30 cellular contexts compared by ENCODE assay signal in genomic region chr12:30420561-30420960, GRCh38.
DNase-seq lines count a peak whose midpoint lies in the region; TF ChIP-seq lines count a peak whose summit lies in the region.
"Had no signal": no experiment of that assay in that cellular context is flagged by ENCODE, and none has a peak within 500 bp of the region (broad histone marks: within the 10 kb centered on the region; RNA-seq: fewer than 3 reads in every experiment).

No MANE protein-coding gene starts in this region.

- H3K36me3 ChIP-seq in mammary epithelial cell (ENCODE audit: insufficient read depth, low read length): no peaks in the 10 kb centered on the region
- H3K36me3 ChIP-seq: BLaER1 treated with 17β-estradiol and CSF1 and Interleukin-3, amounts not matched to agents 10 nM and 100 nM; colonic mucosa; gastrocnemius medialis; right lobe of liver had no signal

- peak; percentile 8 for DNase-seq in AG10803 (ENCODE audit: low read depth)
- DNase-seq in LHCN-M2 (ENCODE audit: low read depth): peak; percentile 63
- peak; percentile 38 for DNase-seq in mammary epithelial cell
- DNase-seq in fibroblast of villous mesenchyme (ENCODE audit: low read depth): peak; percentile 22
- DNase-seq in activated CD4-positive, alpha-beta T cell treated with anti-CD3 and anti-CD28 coated beads, Interleukin-2, amount 10 ng/mL, durations not matched to agents 7 days and 5 days: no peak
- DNase-seq in T1000 (lab: John Stamatoyannopoulos, UW): no peak
- no peak for DNase-seq in NCI-H128 (lab: John Stamatoyannopoulos, UW; ENCODE audit: unreplicated experiment)
- DNase-seq in ACHN: no peak
- DNase-seq: activated CD8-positive, alpha-beta T cell treated with anti-CD3 and anti-CD28 coated beads for 36 hours; body of pancreas; colonic mucosa; effector CD8-positive, alpha-beta T cell; gastrocnemius medialis; NCI-H1105; NCI-H2029; NCI-H2227 treated with DMSO at 0.1 percent for 48 hours; NCI-H774; right lobe of liver; stimulated activated CD4-positive, alpha-beta T cell treated with anti-CD3 and anti-CD28 coated beads, Interleukin-4, amount 100 ng/mL, for 4 hours; substantia nigra had no signal

- peaks cover 5% of the 10 kb centered on the region for H3K9me3 ChIP-seq in mammary epithelial cell (replicated peaks; ENCODE audit: insufficient read depth, low read length)
- H3K9me3 ChIP-seq: body of pancreas, colonic mucosa, gastrocnemius medialis, right lobe of liver had no signal

- no peaks in the 10 kb centered on the region for H3K27me3 ChIP-seq in mammary epithelial cell (ENCODE audit: insufficient read depth, low read length)
- H3K27me3 ChIP-seq: BLaER1 treated with 17β-estradiol and CSF1 and Interleukin-3, amounts not matched to agents 10 nM and 100 nM; body of pancreas; colonic mucosa; gastrocnemius medialis; right lobe of liver had no signal

- TF ChIP-seq CTCF in AG10803 (conservative IDR thresholded peaks at IDR 0.05; ENCODE audit: low read length) (no peak), mammary epithelial cell (conservative IDR thresholded peaks at IDR 0.05 in 1 of 2, IDR thresholded peaks at IDR 0.05 in 1 of 2; ENCODE audit: extremely low read depth in 1 of 2, insufficient read depth in 1 of 2, low read depth in 1 of 2, low read length in 2 of 2) (no peak), fibroblast of villous mesenchyme (IDR thresholded peaks at IDR 0.05; ENCODE audit: insufficient read depth, low read depth, low read length) (no peak)

- H3K4me3 ChIP-seq in AG10803 (ENCODE audit: low read length) (no peak overlapping the region), mammary epithelial cell (replicated peaks in 1 of 3; ENCODE audit: insufficient read depth in 1 of 3, low read depth in 2 of 3, low read length in 3 of 3) (no peak overlapping the region), fibroblast of villous mesenchyme (ENCODE audit: low read depth, low read length) (no peak overlapping the region)
- H3K4me3 ChIP-seq: BLaER1 treated with 17β-estradiol and CSF1 and Interleukin-3, amounts not matched to agents 10 nM and 100 nM; body of pancreas; colonic mucosa; gastrocnemius medialis; right lobe of liver; SK-N-MC had no signal

- H4K20me1 ChIP-seq in mammary epithelial cell (ENCODE audit: insufficient read depth, low read length): no peaks in the 10 kb centered on the region
- H4K20me1 ChIP-seq: BLaER1 treated with 17β-estradiol and CSF1 and Interleukin-3, amounts not matched to agents 10 nM and 100 nM had no signal

- BruUV-seq in mammary epithelial cell (replicated peaks; lab: Mats Ljungman, UMichigan): no TSS peak

- H3K27me3 Mint-ChIP-seq in activated CD4-positive, alpha-beta T cell treated with anti-CD3 and anti-CD28 coated beads, Interleukin-2, amount 10 ng/mL, durations not matched to agents 7 days and 5 days: no peaks in the 10 kb centered on the region
- H3K27me3 Mint-ChIP-seq: activated CD8-positive, alpha-beta T cell treated with anti-CD3 and anti-CD28 coated beads for 36 hours; activated naive CD8-positive, alpha-beta T cell; activated T-helper 17 cell treated with anti-CD3 and anti-CD28 coated beads, Interleukin-2, amount 50 U/mL, for 72 hours; progenitor cell of endocrine pancreas; stimulated activated memory B cell treated with anti-CD40 and anti-IgM and Interleukin-4, amounts not matched to agents 10 μg/mL and 1 μg/mL and 100 μg/mL, for 72 hours; type B pancreatic cell had no signal

- H3K4me1 Mint-ChIP-seq in activated CD4-positive, alpha-beta T cell treated with anti-CD3 and anti-CD28 coated beads, Interleukin-2, amount 10 ng/mL, durations not matched to agents 7 days and 5 days: no peaks in the 10 kb centered on the region
- H3K4me1 Mint-ChIP-seq: activated T-helper 17 cell treated with anti-CD3 and anti-CD28 coated beads, Interleukin-2, amount 50 U/mL, for 72 hours; stimulated activated memory B cell treated with anti-CD40 and anti-IgM and Interleukin-4, amounts not matched to agents 10 μg/mL and 1 μg/mL and 100 μg/mL, for 72 hours had no signal

- no peaks in the 10 kb centered on the region for H3K79me2 ChIP-seq in mammary epithelial cell (ENCODE audit: insufficient read depth, low read length)

- no peaks in the 10 kb centered on the region for H3K36me3 Mint-ChIP-seq in activated CD4-positive, alpha-beta T cell treated with anti-CD3 and anti-CD28 coated beads, Interleukin-2, amount 10 ng/mL, durations not matched to agents 7 days and 5 days (ENCODE audit: low read depth)
- H3K36me3 Mint-ChIP-seq: activated naive CD8-positive, alpha-beta T cell; stimulated activated memory B cell treated with anti-CD40 and anti-IgM and Interleukin-4, amounts not matched to agents 10 μg/mL and 1 μg/mL and 100 μg/mL, for 72 hours had no signal

- 61% methylated on average over 3 of the region's 3 CpGs for WGBS in mammary epithelial cell (ENCODE audit: low coverage, missing lambda C conversion rate)

- dilution Hi-C loops in mammary epithelial cell (cut with HindIII; ENCODE audit: low sequenced_read_pairs): no loop called here

- H3K27ac Mint-ChIP-seq in activated CD4-positive, alpha-beta T cell treated with anti-CD3 and anti-CD28 coated beads, Interleukin-2, amount 10 ng/mL, durations not matched to agents 7 days and 5 days: no peak overlapping the region
- H3K27ac Mint-ChIP-seq: activated CD8-positive, alpha-beta T cell treated with anti-CD3 and anti-CD28 coated beads for 36 hours; activated naive CD8-positive, alpha-beta T cell; activated T-helper 17 cell treated with anti-CD3 and anti-CD28 coated beads, Interleukin-2, amount 50 U/mL, for 72 hours; progenitor cell of endocrine pancreas; stimulated activated memory B cell treated with anti-CD40 and anti-IgM and Interleukin-4, amounts not matched to agents 10 μg/mL and 1 μg/mL and 100 μg/mL, for 72 hours; T-helper 1 cell treated with Interleukin-12 subunit alpha and Interleukin-12 subunit beta and Interleukin-4 antibody, amounts not matched to agents 30 μg/mL and 1 μg/mL, for 36 hours; type B pancreatic cell had no signal

- CTCF ChIA-PET in mammary epithelial cell (lab: Charles Lee; ENCODE audit: low non-redundant PET): no interaction called here
- CTCF ChIA-PET in activated CD4-positive, alpha-beta T cell treated with anti-CD3 and anti-CD28 coated beads, Interleukin-2, amount 10 ng/mL, durations not matched to agents 7 days and 5 days (lab: Charles Lee): no interaction called here

- intact Hi-C loops in mammary epithelial cell (cut with micrococcal nuclease): no loop called here

- peaks cover 47% of the 10 kb centered on the region for H3K4me1 ChIP-seq in mammary epithelial cell (ENCODE audit: insufficient read depth, low read length)
- H3K4me1 ChIP-seq: body of pancreas, colonic mucosa, gastrocnemius medialis, right lobe of liver had no signal

- no peak overlapping the region for H3K4me3 Mint-ChIP-seq in activated CD4-positive, alpha-beta T cell treated with anti-CD3 and anti-CD28 coated beads, Interleukin-2, amount 10 ng/mL, durations not matched to agents 7 days and 5 days
- H3K4me3 Mint-ChIP-seq: activated CD8-positive, alpha-beta T cell treated with anti-CD3 and anti-CD28 coated beads for 36 hours; activated naive CD8-positive, alpha-beta T cell; activated T-helper 17 cell treated with anti-CD3 and anti-CD28 coated beads, Interleukin-2, amount 50 U/mL, for 72 hours; stimulated activated memory B cell treated with anti-CD40 and anti-IgM and Interleukin-4, amounts not matched to agents 10 μg/mL and 1 μg/mL and 100 μg/mL, for 72 hours; T-helper 1 cell treated with Interleukin-12 subunit alpha and Interleukin-12 subunit beta and Interleukin-4 antibody, amounts not matched to agents 30 μg/mL and 1 μg/mL, for 36 hours; type B pancreatic cell had no signal

- POLR2A ChIA-PET in activated CD4-positive, alpha-beta T cell treated with anti-CD3 and anti-CD28 coated beads, Interleukin-2, amount 10 ng/mL, durations not matched to agents 7 days and 5 days (lab: Charles Lee): no interaction called here

- H3K9ac ChIP-seq in mammary epithelial cell (ENCODE audit: insufficient read depth, low read length): no peak overlapping the region
- H3K9ac ChIP-seq: BLaER1 treated with 17β-estradiol and CSF1 and Interleukin-3, amounts not matched to agents 10 nM and 100 nM had no signal

- peak overlapping the region; percentile 21 for H3K27ac ChIP-seq in mammary epithelial cell (ENCODE audit: insufficient read depth, low read depth, low read length)
- H3K27ac ChIP-seq: body of pancreas, colonic mucosa, gastrocnemius medialis, HL-60, right lobe of liver, RWPE1, SK-N-MC had no signal

- no peak overlapping the region for H2AFZ ChIP-seq in mammary epithelial cell (ENCODE audit: low read depth, low read length)

- H3K4me2 ChIP-seq in mammary epithelial cell (ENCODE audit: insufficient read depth, low read depth, low read length): peak overlapping the region; percentile 37

- H3K9me3 Mint-ChIP-seq in activated CD4-positive, alpha-beta T cell treated with anti-CD3 and anti-CD28 coated beads, Interleukin-2, amount 10 ng/mL, durations not matched to agents 7 days and 5 days: peaks cover 6% of the 10 kb centered on the region

- in situ Hi-C loops in mammary epithelial cell (cut with MboI; ENCODE audit: low sequenced_read_pairs in 2 of 2): no loop called here
- in situ Hi-C loops in ACHN (cut with HindIII; ENCODE audit: low pct_ligation_motif_present, low pct_unique_long_range_greater_than_20kb, low sequenced_read_pairs): no loop called here

Comparison
In these comparisons a context has a peak if more than half of its experiments do, and no peak if none do; other contexts are left out.
1. DNase-seq: peak in AG10803 (single experiment), LHCN-M2 (single experiment), mammary epithelial cell (single experiment) and fibroblast of villous mesenchyme (single experiment); none in activated CD4-positive, alpha-beta T cell treated with anti-CD3 and anti-CD28 coated beads, Interleukin-2, amount 10 ng/mL, durations not matched to agents 7 days and 5 days (single experiment), T1000 (single experiment), NCI-H128 (single experiment) and ACHN (single experiment).